ENCODE assay signal across 22 cellular contexts in the genomic region with DNA sequence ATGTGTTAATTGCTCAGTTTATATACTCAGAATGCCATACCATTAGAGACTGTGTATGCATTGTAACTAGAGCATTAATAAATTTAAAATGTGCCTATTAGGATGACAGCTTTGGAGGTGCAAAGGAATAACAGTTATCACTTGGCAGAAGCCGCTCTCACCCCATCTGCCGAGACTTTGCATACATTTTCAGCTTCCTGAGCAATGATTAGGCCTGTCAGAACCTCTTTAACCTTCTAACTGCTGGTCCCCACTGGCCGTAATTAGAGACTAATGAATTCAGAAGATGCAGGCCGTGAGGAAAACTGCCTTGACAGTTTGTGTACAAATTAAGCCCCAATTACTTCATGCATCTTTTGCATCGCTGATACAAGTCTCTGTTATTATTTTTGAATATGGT.
DNase-seq lines count a peak whose midpoint lies in the region; ATAC-seq and TF ChIP-seq lines count a peak whose summit lies in the region.
"Had no signal": no experiment of that assay in that cellular context is flagged by ENCODE, and none has a peak within 500 bp of the region (broad histone marks: within the 10 kb centered on the region; RNA-seq: fewer than 3 reads in every experiment).

No MANE protein-coding gene starts in this region.

- peaks cover 1% of the 10 kb centered on the region for H3K9me3 Mint-ChIP-seq in glutamatergic neuron (ENCODE audit: unreplicated experiment)
- H3K9me3 Mint-ChIP-seq: T-helper 2 cell treated with Interferon-gamma antibody and Interleukin-4, amounts not matched to agents 5 μg/mL and 100 μg/mL, for 36 hours had no signal

- WGBS in tibial nerve, 2 donors, result 61 to 76% methylated on average over 5 of the region's 5 CpGs

- peak overlapping the region; percentile 75 for H3K27ac Mint-ChIP-seq in glutamatergic neuron (ENCODE audit: unreplicated experiment)
- H3K27ac Mint-ChIP-seq: CD8-positive, alpha-beta T cell; GM23338; T-helper 2 cell treated with Interferon-gamma antibody and Interleukin-4, amounts not matched to agents 5 μg/mL and 100 μg/mL, for 36 hours had no signal

- no peaks in the 10 kb centered on the region for H3K27me3 ChIP-seq in tibial nerve

- no peak for ATAC-seq in Right ventricle myocardium inferior
- ATAC-seq: CD8-positive, alpha-beta T cell; GM23338 had no signal

- no peak overlapping the region for H3K27ac ChIP-seq in tibial nerve
- H3K27ac ChIP-seq: 22Rv1, KMS-11, PC-9 had no signal

- TF ChIP-seq CTCF in glutamatergic neuron (IDR thresholded peaks at IDR 0.05; ENCODE audit: partially characterized antibody, unreplicated experiment) (no peak), tibial nerve (IDR thresholded peaks at IDR 0.05) (no peak)

- peaks cover 10% of the 10 kb centered on the region for H3K36me3 Mint-ChIP-seq in glutamatergic neuron (ENCODE audit: unreplicated experiment)
- H3K36me3 Mint-ChIP-seq: CD8-positive, alpha-beta T cell had no signal

- no peak for TF ChIP-seq POLR2A in tibial nerve (IDR thresholded peaks at IDR 0.05)

- peak overlapping the region; percentile 38 for H3K4me3 Mint-ChIP-seq in glutamatergic neuron (ENCODE audit: unreplicated experiment)
- H3K4me3 Mint-ChIP-seq: CD8-positive, alpha-beta T cell; GM23338; T-helper 2 cell treated with Interferon-gamma antibody and Interleukin-4, amounts not matched to agents 5 μg/mL and 100 μg/mL, for 36 hours had no signal

- H3K4me1 ChIP-seq in tibial nerve, result no peaks in the 10 kb centered on the region

- peaks cover 14% of the 10 kb centered on the region for H3K4me1 Mint-ChIP-seq in glutamatergic neuron (ENCODE audit: low read depth, unreplicated experiment)

- no peaks in the 10 kb centered on the region for H3K36me3 ChIP-seq in tibial nerve
- H3K36me3 ChIP-seq: HAP-1 had no signal

- DNase-seq in NCI-H146 (lab: John Stamatoyannopoulos, UW), result peak; percentile 1
- DNase-seq in NCI-H146 treated with DMSO at 0.1 percent for 48 hours (lab: John Stamatoyannopoulos, UW; ENCODE audit: unreplicated experiment), result no peak
- DNase-seq in NCI-H1417 (lab: John Stamatoyannopoulos, UW), result peak in 2 of 3 experiments; percentile 58 to 89
- peak; percentile 68 to 85 for DNase-seq in NCI-H524 (lab: John Stamatoyannopoulos, UW)
- peak; percentile 39 for DNase-seq in glutamatergic neuron
- no peak for DNase-seq in stimulated activated CD4-positive, alpha-beta T cell treated with anti-CD3 and anti-CD28 coated beads, Interleukin-1b, Interleukin-23, amount 100 ng/mL, for 48 hours
- DNase-seq in tibial nerve (ENCODE audit: low spot score in 2 of 2), result no peak
- DNase-seq in Right ventricle myocardium inferior (ENCODE audit: missing footprints), result no peak
- DNase-seq: CD8-positive, alpha-beta T cell; GDM1; NCI-H1092 treated with DMSO at 0.1 percent for 48 hours; NCI-H2029 treated with DMSO at 0.1 percent for 48 hours; NCI-H774; PC-9; RPMI8226; SHP77 treated with DMSO at 0.1 percent for 48 hours; SK-N-SH had no signal

- TF ChIP-seq EP300 in tibial nerve (IDR thresholded peaks at IDR 0.05), result no peak

- H3K4me3 ChIP-seq in tibial nerve, result no peak overlapping the region
- H3K4me3 ChIP-seq: GM23338, HAP-1, PC-9 had no signal

- intact Hi-C loops in Right ventricle myocardium inferior (cut with DNase I), result no loop called here

- H3K9me3 ChIP-seq in tibial nerve, result peaks cover 0 to 3% (median 0%) of the 10 kb centered on the region in 4 donors
- H3K9me3 ChIP-seq: HAP-1 had no signal

- no peaks in the 10 kb centered on the region for H3K27me3 Mint-ChIP-seq in glutamatergic neuron (ENCODE audit: unreplicated experiment)

Comparison
In these comparisons a context has a peak if more than half of its experiments do, and no peak if none do; other contexts are left out.
1. DNase-seq: peak in NCI-H146 (single experiment), NCI-H1417 (2 of 3), NCI-H524 (2 of 2) and glutamatergic neuron (single experiment); none in NCI-H146 treated with DMSO at 0.1 percent for 48 hours (single experiment), stimulated activated CD4-positive, alpha-beta T cell treated with anti-CD3 and anti-CD28 coated beads, Interleukin-1b, Interleukin-23, amount 100 ng/mL, for 48 hours (single experiment), tibial nerve (0 of 2) and Right ventricle myocardium inferior (single experiment).